In genomic region chr14:106530423-106531107, GRCh38 we compare ENCODE assay signal across 9 cellular contexts.
DNase-seq lines count a peak whose midpoint lies in the region; ATAC-seq and TF ChIP-seq lines count a peak whose summit lies in the region.
"Had no signal": no experiment of that assay in that cellular context is flagged by ENCODE, and none has a peak within 500 bp of the region (broad histone marks: within the 10 kb centered on the region; RNA-seq: fewer than 3 reads in every experiment).

No MANE protein-coding gene starts in this region.

- no peaks in the 10 kb centered on the region for H3K9me3 ChIP-seq in transverse colon

- no peak for TF ChIP-seq POLR2A in transverse colon (IDR thresholded peaks at IDR 0.05)

- 66% methylated on average over 9 of the region's 12 CpGs; no CpG with 5 or more reads in 1 of the 2 donors for WGBS in transverse colon (ENCODE audit: low coverage in 1 of 2), 2 donors

- no peak for TF ChIP-seq CTCF in transverse colon (IDR thresholded peaks at IDR 0.05)

- intact Hi-C loops in transverse colon (cut with DNase I; ENCODE audit: low total_unique reads) = no loop called here
- intact Hi-C loops in head of caudate nucleus (cut with DNase I) = no loop called here

- no peaks in the 10 kb centered on the region for H3K36me3 ChIP-seq in transverse colon
- H3K36me3 ChIP-seq: BLaER1 treated with 17β-estradiol and CSF1 and Interleukin-3, amounts not matched to agents 10 nM and 100 nM had no signal

- ATAC-seq in HG03571 (IDR thresholded peaks at IDR 0.05; ENCODE audit: unreplicated experiment) (peak; percentile 63), GM19395 (IDR thresholded peaks at IDR 0.05; ENCODE audit: unreplicated experiment) (no peak)

- H3K4me3 ChIP-seq in transverse colon = no peak overlapping the region
- H3K4me3 ChIP-seq: BLaER1 treated with 17β-estradiol and CSF1 and Interleukin-3, amounts not matched to agents 10 nM and 100 nM had no signal

- TF ChIP-seq EP300 in transverse colon (IDR thresholded peaks at IDR 0.05; ENCODE audit: low read depth) = no peak

- H3K27me3 ChIP-seq in transverse colon = peaks cover 8% of the 10 kb centered on the region
- H3K27me3 ChIP-seq: BLaER1 treated with 17β-estradiol and CSF1 and Interleukin-3, amounts not matched to agents 10 nM and 100 nM had no signal

- no peak overlapping the region for H3K27ac ChIP-seq in transverse colon
- H3K27ac ChIP-seq: BLaER1 treated with 17β-estradiol and CSF1 and Interleukin-3, amounts not matched to agents 10 nM and 100 nM had no signal

- in situ Hi-C loops in transverse colon (cut with MboI; ENCODE audit: low pct_ligation_motif_present in 1 of 4, low pct_unique_long_range_greater_than_20kb in 1 of 4, low sequenced_read_pairs in 3 of 4) = no loop called here

- H3K4me1 ChIP-seq in transverse colon = no peaks in the 10 kb centered on the region

- peak; percentile 48 for DNase-seq in activated gamma-delta T cell treated with Interleukin-2 at 50 U/mL for 16 hours
- DNase-seq in activated gamma-delta T cell (lab: John Stamatoyannopoulos, UW) = no peak
- DNase-seq in activated T-helper 9 cell treated with anti-CD3 and anti-CD28 coated beads, Interleukin-2, amount 50 U/mL, for 16 hours (ENCODE audit: low read depth) = peak; percentile 30
- DNase-seq in transverse colon = peak; percentile 46
- DNase-seq in SK-N-DZ (ENCODE audit: low spot score) = no peak
- DNase-seq in head of caudate nucleus = no peak

Comparison
In these comparisons a context has a peak if more than half of its experiments do, and no peak if none do; other contexts are left out.
1. DNase-seq: peak in activated gamma-delta T cell treated with Interleukin-2 at 50 U/mL for 16 hours (single experiment), activated T-helper 9 cell treated with anti-CD3 and anti-CD28 coated beads, Interleukin-2, amount 50 U/mL, for 16 hours (single experiment) and transverse colon (single experiment); none in activated gamma-delta T cell (single experiment), SK-N-DZ (single experiment) and head of caudate nucleus (0 of 42).